In genomic region chr7:132193898-132194297, GRCh38 we compare ENCODE assay signal across 15 cellular contexts.
DNase-seq lines count a peak whose midpoint lies in the region; ATAC-seq and TF ChIP-seq lines count a peak whose summit lies in the region.
"Had no signal": no experiment of that assay in that cellular context is flagged by ENCODE, and none has a peak within 500 bp of the region (broad histone marks: within the 10 kb centered on the region; RNA-seq: fewer than 3 reads in every experiment).

No MANE protein-coding gene starts in this region.

- H3K36me3 Mint-ChIP-seq in CD14-positive monocyte: no peaks in the 10 kb centered on the region
- no peaks in the 10 kb centered on the region; the same call in 2 of the 3 replicates for H3K36me3 Mint-ChIP-seq in GM23338 (ENCODE audit: low read depth)
- H3K36me3 Mint-ChIP-seq: CD4-positive, CD25-positive, alpha-beta regulatory T cell; CD8-positive, alpha-beta T cell had no signal

- no peaks in the 10 kb centered on the region for H3K4me1 Mint-ChIP-seq in CD14-positive monocyte
- peaks cover 26% of the 10 kb centered on the region for H3K4me1 Mint-ChIP-seq in GM23338
- H3K4me1 Mint-ChIP-seq: CD4-positive, CD25-positive, alpha-beta regulatory T cell had no signal

- H3K4me3 Mint-ChIP-seq in CD14-positive monocyte (no peak overlapping the region), GM23338 (no peak overlapping the region)
- H3K4me3 Mint-ChIP-seq: CD4-positive, CD25-positive, alpha-beta regulatory T cell; CD8-positive, alpha-beta T cell had no signal

- no peaks in the 10 kb centered on the region for H3K79me2 ChIP-seq in GM23338 (replicated peaks; ENCODE audit: insufficient read depth)

- no peaks in the 10 kb centered on the region for H3F3A ChIP-seq in GM23338 (replicated peaks; ENCODE audit: low read depth)

- peaks cover 1 to 10% (median 3%) of the 10 kb centered on the region in 7 donors for H3K9me3 Mint-ChIP-seq in CD14-positive monocyte
- no peaks in the 10 kb centered on the region for H3K9me3 Mint-ChIP-seq in GM23338
- H3K9me3 Mint-ChIP-seq: CD8-positive, alpha-beta T cell had no signal

- H2AK5ac ChIP-seq in neuronal stem cell (ENCODE audit: low read depth, low read length): no peak overlapping the region

- WGBS in neuronal stem cell (ENCODE audit: extremely low coverage in 2 of 2, insufficient read length in 2 of 2, insufficient replicate concordance in 1 of 2), 2 donors: no CpG with 5 or more reads among the region's 5 CpGs

- H3K4me3 ChIP-seq in GM23338 (no peak overlapping the region), neuronal stem cell (ENCODE audit: low read length in 2 of 2) (no peak overlapping the region)
- H3K4me3 ChIP-seq: GM23248 had no signal

- no peak overlapping the region for H4K8ac ChIP-seq in neuronal stem cell (ENCODE audit: low read depth, low read length)

- no peaks in the 10 kb centered on the region for H4K20me1 ChIP-seq in GM23338 (replicated peaks; ENCODE audit: insufficient read depth)

- H3K27me3 ChIP-seq in GM23338 (ENCODE audit: insufficient read depth): no peaks in the 10 kb centered on the region
- H3K27me3 ChIP-seq in neuronal stem cell (ENCODE audit: control insufficient read depth in 3 of 3, insufficient read depth in 3 of 3, low read depth in 1 of 3, low read length in 3 of 3): no peaks in the 10 kb centered on the region

- no peaks in the 10 kb centered on the region for H3K9me3 ChIP-seq in neuronal stem cell (replicated peaks in 1 of 2; ENCODE audit: control insufficient read depth in 2 of 2, insufficient read depth in 1 of 2, low read depth in 1 of 2, low read length in 2 of 2)
- H3K9me3 ChIP-seq: Caco-2 had no signal

- H2BK5ac ChIP-seq in neuronal stem cell (ENCODE audit: low read length): no peak overlapping the region

- H3K14ac ChIP-seq in neuronal stem cell (ENCODE audit: low read length): peak overlapping the region; percentile 56

- peak overlapping the region; percentile 40 for H3K18ac ChIP-seq in neuronal stem cell (ENCODE audit: low read length)

- ATAC-seq in GM23338: no peak
- ATAC-seq: CD8-positive, alpha-beta T cell had no signal

- intact Hi-C loops in CD14-positive monocyte (cut with micrococcal nuclease): no loop called here

- no peak overlapping the region for H4K91ac ChIP-seq in neuronal stem cell (ENCODE audit: low read depth, low read length, poor library complexity)

- H3K4me1 ChIP-seq in GM23338 (ENCODE audit: insufficient read depth) (peaks cover 13% of the 10 kb centered on the region), neuronal stem cell (ENCODE audit: control insufficient read depth in 2 of 2, insufficient read depth in 1 of 2, low read depth in 1 of 2, low read length in 2 of 2) (peaks cover 0 to 4% of the 10 kb centered on the region in 2 donors)
- H3K4me1 ChIP-seq: Caco-2 had no signal

- peak overlapping the region; percentile 66 for H3K23ac ChIP-seq in neuronal stem cell (ENCODE audit: low read depth, low read length, poor library complexity)

- TF ChIP-seq CTCF in CD14-positive monocyte (IDR thresholded peaks at IDR 0.05) (no peak), GM23338 (conservative IDR thresholded peaks at IDR 0.05; ENCODE audit: low read depth in 2 of 2) (no peak)

- peak overlapping the region; percentile 33 for H3K9ac ChIP-seq in neuronal stem cell (ENCODE audit: low read depth, low read length, poor library complexity)
- H3K9ac ChIP-seq: GM23248 had no signal

- peak overlapping the region; percentile 72 for H3K4ac ChIP-seq in neuronal stem cell (ENCODE audit: low read length)

- H2AFZ ChIP-seq in GM23338 (peak overlapping the region; percentile 32; the same call in 1 of the 2 replicates), neuronal stem cell (ENCODE audit: low read length) (no peak overlapping the region)
- H2AFZ ChIP-seq: GM23248 had no signal

- H3K4me2 ChIP-seq in GM23338: no peak overlapping the region
- H3K4me2 ChIP-seq in neuronal stem cell (ENCODE audit: insufficient read depth, low read length, poor library complexity, severe bottlenecking): no peak overlapping the region

- H3K27ac Mint-ChIP-seq in CD14-positive monocyte (no peak overlapping the region), GM23338 (no peak overlapping the region)
- H3K27ac Mint-ChIP-seq: CD4-positive, CD25-positive, alpha-beta regulatory T cell; CD8-positive, alpha-beta T cell had no signal

- no peak overlapping the region for H2BK15ac ChIP-seq in neuronal stem cell (ENCODE audit: low read length)

- no peaks in the 10 kb centered on the region for H3K79me1 ChIP-seq in neuronal stem cell (ENCODE audit: low read depth, low read length)

- no peak overlapping the region for H2BK120ac ChIP-seq in neuronal stem cell (ENCODE audit: low read depth, low read length)

- H3K36me3 ChIP-seq in GM23338 (ENCODE audit: insufficient read depth): no peaks in the 10 kb centered on the region
- no peaks in the 10 kb centered on the region for H3K36me3 ChIP-seq in neuronal stem cell (replicated peaks in 1 of 2; ENCODE audit: control insufficient read depth in 2 of 2, insufficient read depth in 2 of 2, low read length in 2 of 2)

- peaks cover 3 to 7% (median 3%) of the 10 kb centered on the region in 3 donors for H3K27me3 Mint-ChIP-seq in CD14-positive monocyte (ENCODE audit: low read depth in 3 of 3)
- H3K27me3 Mint-ChIP-seq in GM23338 (ENCODE audit: insufficient read depth, low read depth, poor library complexity): peaks cover 10% of the 10 kb centered on the region

- no peak overlapping the region for H3K27ac ChIP-seq in GM23338 (ENCODE audit: low read depth)
- H3K27ac ChIP-seq in neuronal stem cell (replicated peaks; ENCODE audit: low read length): no peak overlapping the region
- H3K27ac ChIP-seq: GM23248 had no signal

- H3K9me2 ChIP-seq in GM23338 (ENCODE audit: insufficient read depth): no peaks in the 10 kb centered on the region; the same call in 1 of the 2 replicates

- no peak overlapping the region for H2BK12ac ChIP-seq in neuronal stem cell (ENCODE audit: low read length)

- DNase-seq in CD14-positive monocyte (ENCODE audit: low spot score): peak; percentile 13
- DNase-seq in GM23338 (ENCODE audit: low spot score): no peak
- no peak for DNase-seq in neuronal stem cell (ENCODE audit: low spot score)
- DNase-seq in NCI-H2029 (lab: John Stamatoyannopoulos, UW): no peak
- DNase-seq in GOT3 (lab: John Stamatoyannopoulos, UW): no peak
- DNase-seq in activated effector memory CD4-positive, alpha-beta T cell treated with Interleukin-2 at 50 U/mL for 16 hours: no peak
- DNase-seq: C1 segment of cervical spinal cord; Caco-2; CD4-positive, CD25-positive, alpha-beta regulatory T cell; CD8-positive, alpha-beta T cell; DMS153; DND-41; GM23248; H7; HCEC 1CT had no signal

TF ChIP-seq in GM23338, 12 proteins besides CTCF, POLR2A, EP300 and RAD21 (continues in another document):
- TF ChIP-seq JUNB (IDR thresholded peaks at IDR 0.05; ENCODE audit: unreplicated experiment): no peak
- TF ChIP-seq POLR2AphosphoS5 (IDR thresholded peaks at IDR 0.05; ENCODE audit: low read depth): no peak
- no peak for TF ChIP-seq EZH2 (IDR thresholded peaks at IDR 0.05; ENCODE audit: low read depth, unreplicated experiment)
